In the genomic region with DNA sequence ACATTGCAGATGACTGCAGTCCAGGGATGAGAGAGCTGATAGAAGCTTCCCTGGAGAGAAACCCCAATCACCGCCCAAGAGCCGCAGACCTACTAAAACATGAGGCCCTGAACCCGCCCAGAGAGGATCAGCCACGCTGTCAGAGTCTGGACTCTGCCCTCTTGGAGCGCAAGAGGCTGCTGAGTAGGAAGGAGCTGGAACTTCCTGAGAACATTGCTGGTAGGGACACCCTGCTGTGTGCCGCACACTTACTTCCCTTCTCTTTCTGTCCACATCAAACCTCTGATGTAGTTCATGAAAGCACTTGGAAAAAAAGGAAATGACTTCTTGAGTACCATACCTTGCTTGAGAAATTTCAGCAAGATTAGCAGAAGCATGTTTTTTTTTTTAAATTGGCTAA, we compare ENCODE assay signal across 16 cellular contexts. TPM values are rescaled to one million over a fixed set of nuclear protein-coding genes. Genes with fewer than 3 reads are reported as not detected.
DNase-seq lines count a peak whose midpoint lies in the region; ATAC-seq and TF ChIP-seq lines count a peak whose summit lies in the region.
"Had no signal": no experiment of that assay in that cellular context is flagged by ENCODE, and none has a peak within 500 bp of the region (broad histone marks: within the 10 kb centered on the region; RNA-seq: fewer than 3 reads in every experiment).

No MANE protein-coding gene starts in this region.

- intact Hi-C loops in left ventricle myocardium superior (cut with micrococcal nuclease) (no loop called here), posterior vena cava (cut with DNase I) (loop anchor here in 1 of 2 donors (5.0 kb wide), 1 partner anchor 42 kb away; no protein-coding TSS in a partner anchor)
- intact Hi-C loops in CD4-positive, alpha-beta memory T cell (cut with micrococcal nuclease) = loop anchor here (5.0 kb wide), 2 partner anchors 33 to 47 kb away; no protein-coding TSS in a partner anchor

- no peaks in the 10 kb centered on the region for H3K9me3 ChIP-seq in CD4-positive, alpha-beta memory T cell (ENCODE audit: control insufficient read depth in 1 of 2, low read length in 2 of 2)
- H3K9me3 ChIP-seq: BLaER1, HAP-1 had no signal

- peaks cover 23% of the 10 kb centered on the region for H3K36me3 ChIP-seq in CD4-positive, alpha-beta memory T cell (ENCODE audit: insufficient read depth, low read length)

- H3K4me1 ChIP-seq in CD4-positive, alpha-beta memory T cell (ENCODE audit: insufficient read depth, low read length) = peaks cover 33% of the 10 kb centered on the region
- H3K4me1 ChIP-seq: HAP-1 had no signal

- TF ChIP-seq CTCF in foreskin fibroblast (IDR thresholded peaks at IDR 0.05; ENCODE audit: low read depth, low read length) = no peak

- DNase-seq in GDM1 (lab: John Stamatoyannopoulos, UW) = peak; percentile 28
- peak; percentile 94 for DNase-seq in SIG-M5 treated with dmso at 0.1 percent for 504 hours (lab: John Stamatoyannopoulos, UW; ENCODE audit: unreplicated experiment)
- peak; percentile 46 for DNase-seq in left ventricle myocardium superior
- DNase-seq in posterior vena cava (ENCODE audit: low spot score) = peak; percentile 86
- no peak for DNase-seq in foreskin fibroblast
- DNase-seq in CD4-positive, alpha-beta memory T cell = no peak
- DNase-seq in GM03348 (ENCODE audit: low spot score) = no peak
- no peak for DNase-seq in KG1 (lab: John Stamatoyannopoulos, UW)
- DNase-seq: activated CD4-positive, alpha-beta memory T cell treated with anti-CD3 and anti-CD28 coated beads, Interleukin-2, amount 10 ng/mL, durations not matched to agents 7 days and 5 days; activated naive CD4-positive, alpha-beta T cell treated with anti-CD3 and anti-CD28 coated beads, Interleukin-2, amount 50 U/mL, for 16 hours; cerebellar nuclear complex; stimulated activated CD4-positive, alpha-beta T cell treated with anti-CD3 and anti-CD28 coated beads, Interleukin-12 subunit alpha, Interleukin-12 subunit beta, amount 100 ng/mL, for 4 hours had no signal

- no peak overlapping the region for H3K4me3 Mint-ChIP-seq in CD4-positive, alpha-beta memory T cell
- H3K4me3 Mint-ChIP-seq: activated CD4-positive, alpha-beta memory T cell treated with anti-CD3 and anti-CD28 coated beads, Interleukin-2, amount 10 ng/mL, durations not matched to agents 7 days and 5 days; nephron; T-helper 1 cell treated with Interleukin-12 subunit alpha and Interleukin-12 subunit beta and Interleukin-4 antibody, amounts not matched to agents 30 μg/mL and 1 μg/mL, for 36 hours had no signal

- no peak overlapping the region for H3K27ac ChIP-seq in CD4-positive, alpha-beta memory T cell (ENCODE audit: low read depth, low read length)
- H3K27ac ChIP-seq: BLaER1 had no signal

- H3K36me3 Mint-ChIP-seq in CD4-positive, alpha-beta memory T cell = peaks cover 15 to 23% of the 10 kb centered on the region in 2 donors

- H3K27ac Mint-ChIP-seq in CD4-positive, alpha-beta memory T cell = peak overlapping the region in 1 of 7 donors; percentile 8
- H3K27ac Mint-ChIP-seq: nephron had no signal

- H3K4me3 ChIP-seq in foreskin fibroblast (ENCODE audit: low read depth in 1 of 2, low read length in 2 of 2) = no peak overlapping the region
- no peak overlapping the region for H3K4me3 ChIP-seq in CD4-positive, alpha-beta memory T cell (ENCODE audit: low read length in 2 of 2)
- H3K4me3 ChIP-seq: BLaER1, HAP-1 had no signal

- H3K27me3 ChIP-seq in CD4-positive, alpha-beta memory T cell (ENCODE audit: insufficient read depth, low read length) = no peaks in the 10 kb centered on the region
- H3K27me3 ChIP-seq: BLaER1 had no signal

- CTCF ChIA-PET in CD4-positive, alpha-beta memory T cell (lab: Charles Lee; ENCODE audit: partially characterized antibody) = interaction anchor here (1.0 kb wide), 1 partner anchor 27 kb away, joined by 4 read pairs; no protein-coding TSS in a partner anchor

- no peaks in the 10 kb centered on the region for H3K9me3 Mint-ChIP-seq in CD4-positive, alpha-beta memory T cell
- H3K9me3 Mint-ChIP-seq: activated CD4-positive, alpha-beta memory T cell treated with anti-CD3 and anti-CD28 coated beads, Interleukin-2, amount 10 ng/mL, durations not matched to agents 7 days and 5 days; nephron; T-helper 1 cell treated with Interleukin-12 subunit alpha and Interleukin-12 subunit beta and Interleukin-4 antibody, amounts not matched to agents 30 μg/mL and 1 μg/mL, for 36 hours had no signal

- ATAC-seq in left ventricle myocardium superior = peak; percentile 44

- H3K4me1 Mint-ChIP-seq in CD4-positive, alpha-beta memory T cell = peaks cover 19 to 37% (median 25%) of the 10 kb centered on the region in 4 donors

- POLR2A ChIA-PET in CD4-positive, alpha-beta memory T cell (lab: Charles Lee; ENCODE audit: partially characterized antibody) = no interaction called here

- no peaks in the 10 kb centered on the region for H3K27me3 Mint-ChIP-seq in CD4-positive, alpha-beta memory T cell
- H3K27me3 Mint-ChIP-seq: activated CD4-positive, alpha-beta memory T cell treated with anti-CD3 and anti-CD28 coated beads, Interleukin-2, amount 10 ng/mL, durations not matched to agents 7 days and 5 days had no signal

RNA-seq across cellular contexts. Expression of a gene that starts 25.3 kb away (rescaled TPM):
- total RNA-seq in left ventricle myocardium superior (7.4 TPM), posterior vena cava (10 to 100 TPM; 58.3 to 62.3 TPM)
- total RNA-seq in CD4-positive, alpha-beta memory T cell = 1 to 10 TPM; 5.5 to 6.5 TPM
- polyA plus RNA-seq in CD4-positive, alpha-beta memory T cell = 1 to 10 TPM; 2.7 to 5.9 TPM

Comparison
In these comparisons a context has a peak if more than half of its experiments do, and no peak if none do; other contexts are left out.
1. DNase-seq: peak in GDM1 (single experiment), SIG-M5 treated with dmso at 0.1 percent for 504 hours (single experiment), left ventricle myocardium superior (single experiment) and posterior vena cava (single experiment); none in foreskin fibroblast (0 of 2), CD4-positive, alpha-beta memory T cell (0 of 5), GM03348 (single experiment) and KG1 (single experiment).